In the genomic region with DNA sequence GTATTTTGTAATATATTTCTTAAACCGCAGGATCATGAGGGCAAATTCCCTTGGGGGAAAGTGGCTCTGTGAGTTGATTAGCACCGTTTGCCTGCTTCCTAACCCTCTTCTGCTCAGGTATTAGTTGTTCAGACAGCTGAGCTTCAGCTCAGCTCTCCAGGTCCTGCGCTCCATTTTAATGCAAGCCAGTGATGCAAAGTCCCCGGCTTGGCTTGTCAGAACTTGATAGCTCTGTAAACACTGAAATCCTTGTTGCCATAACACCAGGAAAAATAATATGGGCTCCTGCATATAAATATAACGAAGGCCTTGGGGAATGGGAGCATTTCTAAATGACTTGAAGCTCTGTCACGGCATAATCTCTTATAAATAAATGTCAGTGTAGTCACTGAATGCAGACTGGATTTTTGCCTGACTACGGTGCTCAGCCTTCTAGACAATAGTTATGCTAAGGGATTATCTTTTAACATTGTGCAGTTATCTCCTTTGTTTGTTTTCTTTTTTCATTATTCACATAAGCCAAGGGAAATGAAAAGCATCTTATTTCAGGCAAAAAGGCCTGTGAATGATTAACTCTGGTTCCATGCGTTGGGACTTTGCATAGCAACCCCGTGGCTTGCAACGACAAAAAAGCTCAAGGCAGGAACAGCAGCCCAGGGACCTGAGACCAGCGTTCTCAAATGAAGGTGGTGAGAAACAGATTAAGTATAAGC, we compare ENCODE assay signal across 1 cellular context.
TF ChIP-seq lines count a peak whose summit lies in the region.

No MANE protein-coding gene starts in this region.

TF ChIP-seq in HepG2, 621 proteins besides CTCF, POLR2A, EP300 and RAD21 (continued from another document and continues in another):
- no peak for TF ChIP-seq ZBTB44 (CRISPR knock-in tag; IDR thresholded peaks at IDR 0.05)
- no peak for TF ChIP-seq ZNF570 (CRISPR knock-in tag; IDR thresholded peaks at IDR 0.05; ENCODE audit: borderline replicate concordance)
- TF ChIP-seq NONO (IDR thresholded peaks at IDR 0.05) = no peak
- no peak for TF ChIP-seq NONO (CRISPR knock-in tag; conservative IDR thresholded peaks at IDR 0.05)
- TF ChIP-seq NFATC3 (CRISPR knock-in tag; IDR thresholded peaks at IDR 0.05) = no peak
- 0 out of 2 replicates have a peak, but pooled peaks have one; percentile 59 for TF ChIP-seq ZSCAN29 (CRISPR knock-in tag; conservative IDR thresholded peaks at IDR 0.05)
- no peak for TF ChIP-seq ZFAT (CRISPR knock-in tag; conservative IDR thresholded peaks at IDR 0.05)
- 0 out of 2 replicates have a peak, but pooled peaks have one; percentile 37 for TF ChIP-seq SIN3A (IDR thresholded peaks at IDR 0.05; ENCODE audit: borderline replicate concordance, low read depth, low read length)
- TF ChIP-seq SOX6 (IDR thresholded peaks at IDR 0.05) = no peak
- peak; percentile 95 for TF ChIP-seq SOX6 (CRISPR knock-in tag; IDR thresholded peaks at IDR 0.05)
- no peak for TF ChIP-seq MNT (IDR thresholded peaks at IDR 0.05)
- peak; percentile 72; the same call in 1 of the 2 replicates for TF ChIP-seq TFAP4 (IDR thresholded peaks at IDR 0.05; ENCODE audit: borderline replicate concordance, low read depth)
- TF ChIP-seq CREM (IDR thresholded peaks at IDR 0.05) = no peak; the same call in 1 of the 2 replicates
- TF ChIP-seq CREM (CRISPR knock-in tag; IDR thresholded peaks at IDR 0.05) = no peak
- TF ChIP-seq AKAP8 (CRISPR knock-in tag; IDR thresholded peaks at IDR 0.05) = no peak
- no peak for TF ChIP-seq ZNF24 (IDR thresholded peaks at IDR 0.05)
- no peak for TF ChIP-seq ZNF430 (CRISPR knock-in tag; IDR thresholded peaks at IDR 0.05)
- TF ChIP-seq, protein P1, sequence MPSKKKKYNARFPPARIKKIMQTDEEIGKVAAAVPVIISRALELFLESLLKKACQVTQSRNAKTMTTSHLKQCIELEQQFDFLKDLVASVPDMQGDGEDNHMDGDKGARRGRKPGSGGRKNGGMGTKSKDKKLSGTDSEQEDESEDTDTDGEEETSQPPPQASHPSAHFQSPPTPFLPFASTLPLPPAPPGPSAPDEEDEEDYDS (CRISPR knock-in tag; IDR thresholded peaks at IDR 0.05) = peak; percentile 42
- TF ChIP-seq FOXO4 (CRISPR knock-in tag; conservative IDR thresholded peaks at IDR 0.05) = 0 out of 2 replicates have a peak, but pooled peaks have one; percentile 39
- peak; percentile 48; the same call in 1 of the 2 replicates for TF ChIP-seq ZNF501 (CRISPR knock-in tag; IDR thresholded peaks at IDR 0.05)
- TF ChIP-seq SOX13 (IDR thresholded peaks at IDR 0.05) = peak; percentile 39; the same call in 1 of the 2 replicates
- TF ChIP-seq SOX13 (CRISPR knock-in tag; conservative IDR thresholded peaks at IDR 0.05 in 1 of 2, IDR thresholded peaks at IDR 0.05 in 1 of 2) = peak in 1 of 2 experiments; percentile 95; a peak in 2 of 4 replicates
- peak; percentile 39; the same call in 1 of the 2 replicates for TF ChIP-seq CCDC6 (CRISPR knock-in tag; IDR thresholded peaks at IDR 0.05)
- peak in 1 of 2 experiments; percentile 38; a peak in 1 of 4 replicates for TF ChIP-seq ATF4 (CRISPR knock-in tag; IDR thresholded peaks at IDR 0.05)
- no peak for TF ChIP-seq ZNF7 (CRISPR knock-in tag; IDR thresholded peaks at IDR 0.05)
- TF ChIP-seq, protein P2, sequence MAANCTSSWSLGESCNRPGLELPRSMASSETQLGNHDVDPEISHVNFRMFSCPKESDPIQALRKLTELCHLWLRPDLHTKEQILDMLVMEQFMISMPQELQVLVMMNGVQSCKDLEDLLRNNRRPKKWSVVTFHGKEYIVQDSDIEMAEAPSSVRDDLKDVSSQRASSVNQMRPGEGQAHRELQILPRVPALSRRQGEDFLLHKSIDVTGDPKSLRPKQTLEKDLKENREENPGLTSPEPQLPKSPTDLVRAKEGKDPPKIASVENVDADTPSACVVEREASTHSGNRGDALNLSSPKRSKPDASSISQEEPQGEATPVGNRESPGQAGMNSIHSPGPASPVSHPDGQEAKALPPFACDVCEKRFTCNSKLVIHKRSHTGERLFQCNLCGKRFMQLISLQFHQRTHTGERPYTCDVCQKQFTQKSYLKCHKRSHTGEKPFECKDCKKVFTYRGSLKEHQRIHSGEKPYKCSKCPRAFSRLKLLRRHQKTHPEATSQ (CRISPR knock-in tag; IDR thresholded peaks at IDR 0.05; ENCODE audit: borderline replicate concordance) = peak; percentile 56; the same call in 1 of the 2 replicates
- TF ChIP-seq SCMH1 (CRISPR knock-in tag; IDR thresholded peaks at IDR 0.05; ENCODE audit: borderline replicate concordance) = no peak
- peak; percentile 24; the same call in 1 of the 2 replicates for TF ChIP-seq ZNF350 (CRISPR knock-in tag; IDR thresholded peaks at IDR 0.05; ENCODE audit: borderline replicate concordance, low read depth)
- TF ChIP-seq RFX3 (CRISPR knock-in tag; IDR thresholded peaks at IDR 0.05) = peak; percentile 81
- TF ChIP-seq, protein P3, sequence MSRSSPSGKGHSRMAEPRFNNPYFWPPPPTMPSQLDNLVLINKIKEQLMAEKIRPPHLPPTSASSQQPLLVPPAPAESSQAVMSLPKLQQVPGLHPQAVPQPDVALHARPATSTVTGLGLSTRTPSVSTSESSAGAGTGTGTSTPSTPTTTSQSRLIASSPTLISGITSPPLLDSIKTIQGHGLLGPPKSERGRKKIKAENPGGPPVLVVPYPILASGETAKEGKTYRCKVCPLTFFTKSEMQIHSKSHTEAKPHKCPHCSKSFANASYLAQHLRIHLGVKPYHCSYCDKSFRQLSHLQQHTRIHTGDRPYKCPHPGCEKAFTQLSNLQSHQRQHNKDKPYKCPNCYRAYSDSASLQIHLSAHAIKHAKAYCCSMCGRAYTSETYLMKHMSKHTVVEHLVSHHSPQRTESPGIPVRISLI (CRISPR knock-in tag; IDR thresholded peaks at IDR 0.05; ENCODE audit: borderline replicate concordance) = peak; percentile 23; the same call in 1 of the 2 replicates
- TF ChIP-seq ZNF772 (CRISPR knock-in tag; IDR thresholded peaks at IDR 0.05) = no peak
- peak; percentile 74; the same call in 1 of the 2 replicates for TF ChIP-seq NCOR1 (IDR thresholded peaks at IDR 0.05; ENCODE audit: borderline replicate concordance, low read length)
- peak; percentile 20; the same call in 1 of the 2 replicates for TF ChIP-seq ZKSCAN8 (CRISPR knock-in tag; IDR thresholded peaks at IDR 0.05; ENCODE audit: borderline replicate concordance)
- TF ChIP-seq, protein P4, sequence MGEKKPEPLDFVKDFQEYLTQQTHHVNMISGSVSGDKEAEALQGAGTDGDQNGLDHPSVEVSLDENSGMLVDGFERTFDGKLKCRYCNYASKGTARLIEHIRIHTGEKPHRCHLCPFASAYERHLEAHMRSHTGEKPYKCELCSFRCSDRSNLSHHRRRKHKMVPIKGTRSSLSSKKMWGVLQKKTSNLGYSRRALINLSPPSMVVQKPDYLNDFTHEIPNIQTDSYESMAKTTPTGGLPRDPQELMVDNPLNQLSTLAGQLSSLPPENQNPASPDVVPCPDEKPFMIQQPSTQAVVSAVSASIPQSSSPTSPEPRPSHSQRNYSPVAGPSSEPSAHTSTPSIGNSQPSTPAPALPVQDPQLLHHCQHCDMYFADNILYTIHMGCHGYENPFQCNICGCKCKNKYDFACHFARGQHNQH (CRISPR knock-in tag; IDR thresholded peaks at IDR 0.05) = peak; percentile 67
- TF ChIP-seq HNRNPUL1 (IDR thresholded peaks at IDR 0.05; ENCODE audit: low read depth, low read length) = peak; percentile 84
- TF ChIP-seq ZNF510 (CRISPR knock-in tag; IDR thresholded peaks at IDR 0.05; ENCODE audit: low read depth) = no peak
- TF ChIP-seq MEIS1 (CRISPR knock-in tag; IDR thresholded peaks at IDR 0.05; ENCODE audit: borderline replicate concordance) = 0 out of 2 replicates have a peak, but pooled peaks have one; percentile 33
- peak; percentile 90 for TF ChIP-seq RFX1 (IDR thresholded peaks at IDR 0.05)
- no peak for TF ChIP-seq FOXP1 (IDR thresholded peaks at IDR 0.05)
- peak; percentile 43; the same call in 1 of the 2 replicates for TF ChIP-seq FOXP1 (CRISPR knock-in tag; IDR thresholded peaks at IDR 0.05)
- TF ChIP-seq ZKSCAN1 (IDR thresholded peaks at IDR 0.05; ENCODE audit: low read length) = 0 out of 2 replicates have a peak, but pooled peaks have one; percentile 28
- peak; percentile 41 for TF ChIP-seq POLR2G (IDR thresholded peaks at IDR 0.05; ENCODE audit: low read depth, low read length)
- 0 out of 2 replicates have a peak, but pooled peaks have one; percentile 24 for TF ChIP-seq IRF2 (CRISPR knock-in tag; IDR thresholded peaks at IDR 0.05)
- TF ChIP-seq MEIS2 (CRISPR knock-in tag; IDR thresholded peaks at IDR 0.05) = peak; percentile 75
- TF ChIP-seq KMT2B (CRISPR knock-in tag; IDR thresholded peaks at IDR 0.05) = peak; percentile 50; the same call in 1 of the 2 replicates
- 0 out of 2 replicates have a peak, but pooled peaks have one; percentile 44 for TF ChIP-seq ZBTB34 (CRISPR knock-in tag; IDR thresholded peaks at IDR 0.05)
- peak; percentile 64 for TF ChIP-seq ISL2 (CRISPR knock-in tag; IDR thresholded peaks at IDR 0.05)
- peak; percentile 28; the same call in 1 of the 2 replicates for TF ChIP-seq ZFY (CRISPR knock-in tag; IDR thresholded peaks at IDR 0.05)
- no peak for TF ChIP-seq GABPA (IDR thresholded peaks at IDR 0.05; ENCODE audit: low read depth, low read length)
- TF ChIP-seq GABPA (CRISPR knock-in tag; IDR thresholded peaks at IDR 0.05; ENCODE audit: low read depth) = no peak
- TF ChIP-seq PHF21A (CRISPR knock-in tag; IDR thresholded peaks at IDR 0.05) = peak; percentile 56
- TF ChIP-seq RFX5 (IDR thresholded peaks at IDR 0.05; ENCODE audit: low read depth, low read length) = peak; percentile 90
- 0 out of 2 replicates have a peak, but pooled peaks have one; percentile 15 for TF ChIP-seq ZSCAN9 (CRISPR knock-in tag; IDR thresholded peaks at IDR 0.05; ENCODE audit: borderline replicate concordance)
